ENCODE assay signal across 8 cellular contexts in the genomic region with DNA sequence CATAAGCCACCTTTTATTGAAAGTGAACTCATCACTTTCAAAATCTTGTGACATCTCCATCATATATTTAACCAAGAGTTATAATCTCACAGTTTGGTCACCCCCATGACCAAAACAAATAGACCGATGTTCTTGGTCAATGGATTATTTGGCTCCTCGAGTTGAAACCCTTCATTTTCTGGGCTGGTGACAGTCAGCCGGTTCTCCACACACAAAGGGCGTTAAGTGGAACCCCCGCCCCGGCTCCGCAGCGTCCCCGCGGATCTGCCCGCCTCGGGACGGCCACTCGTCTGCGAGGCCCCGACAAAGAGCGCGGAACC. TPM values are rescaled to one million over a fixed set of nuclear protein-coding genes. Genes with fewer than 3 reads are reported as not detected.
DNase-seq lines count a peak whose midpoint lies in the region; ATAC-seq and TF ChIP-seq lines count a peak whose summit lies in the region.
"Had no signal": no experiment of that assay in that cellular context is flagged by ENCODE, and none has a peak within 500 bp of the region (broad histone marks: within the 10 kb centered on the region; RNA-seq: fewer than 3 reads in every experiment).

No MANE protein-coding gene starts in this region.

- H3K27ac ChIP-seq in iPS-18a (ENCODE audit: low read length) (no peak overlapping the region), stomach (peak overlapping the region; percentile 89 to 98 (median 93))
- H3K27ac ChIP-seq: foreskin keratinocyte had no signal

- no peaks in the 10 kb centered on the region for H3K9me3 ChIP-seq in iPS-18a (ENCODE audit: control insufficient read depth, low read depth, low read length)
- no peaks in the 10 kb centered on the region for H3K9me3 ChIP-seq in stomach

- no peak for TF ChIP-seq CTCF in stomach (IDR thresholded peaks at IDR 0.05)

- peaks cover 15% of the 10 kb centered on the region for H3K4me1 Mint-ChIP-seq in activated CD8-positive, alpha-beta T cell treated with anti-CD3 and anti-CD28 coated beads, Interleukin-2, amount 10 ng/mL, durations not matched to agents 7 days and 5 days (ENCODE audit: low read depth)

- no peak for DNase-seq in activated CD8-positive, alpha-beta T cell treated with anti-CD3 and anti-CD28 coated beads, Interleukin-2, amount 10 ng/mL, durations not matched to agents 7 days and 5 days
- DNase-seq in stomach (no peak), NCI-H1105 treated with DMSO at 0.1 percent for 48 hours (lab: John Stamatoyannopoulos, UW) (no peak), KG1 (lab: John Stamatoyannopoulos, UW) (no peak)

- H3K27me3 ChIP-seq in iPS-18a (ENCODE audit: control insufficient read depth, insufficient read depth, low read length) (peaks cover 8% of the 10 kb centered on the region), stomach (no peaks in the 10 kb centered on the region)
- H3K27me3 ChIP-seq: foreskin keratinocyte had no signal

- H3K9me3 Mint-ChIP-seq in activated CD8-positive, alpha-beta T cell treated with anti-CD3 and anti-CD28 coated beads, Interleukin-2, amount 10 ng/mL, durations not matched to agents 7 days and 5 days (ENCODE audit: insufficient read depth): no peaks in the 10 kb centered on the region

- ATAC-seq in HG03342 (IDR thresholded peaks at IDR 0.05; ENCODE audit: unreplicated experiment): peak; percentile 14
- ATAC-seq in activated CD8-positive, alpha-beta T cell treated with anti-CD3 and anti-CD28 coated beads, Interleukin-2, amount 10 ng/mL, durations not matched to agents 7 days and 5 days: no peak
- no peak for ATAC-seq in HG03280 (IDR thresholded peaks at IDR 0.05; ENCODE audit: unreplicated experiment)

- POLR2A ChIA-PET in activated CD8-positive, alpha-beta T cell treated with anti-CD3 and anti-CD28 coated beads, Interleukin-2, amount 10 ng/mL, durations not matched to agents 7 days and 5 days (lab: Charles Lee): no interaction called here

- 0 to 2% (median 0%) methylated on average over 10 to 18 of the region's 18 CpGs for WGBS in stomach, 5 donors

- peak overlapping the region; percentile 81 for H3K9ac ChIP-seq in iPS-18a (ENCODE audit: low read length)

- H3K4me1 ChIP-seq in iPS-18a (ENCODE audit: control insufficient read depth, low read depth, low read length) (peaks cover 9% of the 10 kb centered on the region), stomach (peaks cover 34 to 56% (median 43%) of the 10 kb centered on the region in 4 donors)

- H3K4me3 ChIP-seq in iPS-18a (ENCODE audit: low read length): peak overlapping the region; percentile 89
- peak overlapping the region; percentile 63 to 83 (median 78) for H3K4me3 ChIP-seq in stomach

- peaks cover 8% of the 10 kb centered on the region for H3K36me3 Mint-ChIP-seq in activated CD8-positive, alpha-beta T cell treated with anti-CD3 and anti-CD28 coated beads, Interleukin-2, amount 10 ng/mL, durations not matched to agents 7 days and 5 days (ENCODE audit: low read depth)

- intact Hi-C loops in stomach (cut with DNase I; ENCODE audit: low total_unique reads): no loop called here

- CTCF ChIA-PET in activated CD8-positive, alpha-beta T cell treated with anti-CD3 and anti-CD28 coated beads, Interleukin-2, amount 10 ng/mL, durations not matched to agents 7 days and 5 days (lab: Charles Lee): no interaction called here

- peak overlapping the region; percentile 52 for H3K27ac Mint-ChIP-seq in activated CD8-positive, alpha-beta T cell treated with anti-CD3 and anti-CD28 coated beads, Interleukin-2, amount 10 ng/mL, durations not matched to agents 7 days and 5 days

- peak overlapping the region; percentile 77 for H3K4me3 Mint-ChIP-seq in activated CD8-positive, alpha-beta T cell treated with anti-CD3 and anti-CD28 coated beads, Interleukin-2, amount 10 ng/mL, durations not matched to agents 7 days and 5 days

- H3K36me3 ChIP-seq in iPS-18a (ENCODE audit: control insufficient read depth, low read depth, low read length) (no peaks in the 10 kb centered on the region), stomach (no peaks in the 10 kb centered on the region)

- TF ChIP-seq EP300 in stomach (IDR thresholded peaks at IDR 0.05): no peak

- TF ChIP-seq POLR2A in stomach (IDR thresholded peaks at IDR 0.05): no peak

- H3K27me3 Mint-ChIP-seq in activated CD8-positive, alpha-beta T cell treated with anti-CD3 and anti-CD28 coated beads, Interleukin-2, amount 10 ng/mL, durations not matched to agents 7 days and 5 days (ENCODE audit: low read depth): peaks cover 7% of the 10 kb centered on the region

RNA-seq across cellular contexts. Expression of a gene that starts 0.8 kb away (rescaled TPM):
- 10 to 100 TPM; 17.4 to 18.4 TPM for total RNA-seq in activated CD8-positive, alpha-beta T cell treated with anti-CD3 and anti-CD28 coated beads, Interleukin-2, amount 10 ng/mL, durations not matched to agents 7 days and 5 days
- total RNA-seq in stomach: 100 to 1,000 TPM in 3 of 5 donors, 10 to 100 TPM in 2; 42.9 to 390 (median 143) TPM
- 100 to 1,000 TPM in 1 of 3 donors, 10 to 100 TPM in 2; 48.7 to 100 (median 99.2) TPM for polyA plus RNA-seq in stomach
